ENCODE assay signal across 24 cellular contexts in genomic region chr1:172095831-172096230, GRCh38.
"Had no signal": no experiment of that assay in that cellular context is flagged by ENCODE, and none has a peak within 500 bp of the region (broad histone marks: within the 10 kb centered on the region; RNA-seq: fewer than 3 reads in every experiment).

No MANE protein-coding gene starts in this region.

- ATAC-seq: effector memory CD8-positive, alpha-beta T cell; esophagus mucosa; gastrocnemius medialis; heart right ventricle; left cardiac atrium; left lung; left ventricle myocardium superior; lower lobe of right lung; naive thymus-derived CD4-positive, alpha-beta T cell had no signal

- H3K4me3 ChIP-seq: colonic mucosa, esophagus squamous epithelium, gastrocnemius medialis, heart right ventricle, left lung, lower lobe of right lung had no signal

- H3K27ac ChIP-seq: colonic mucosa, epithelial cell of prostate, esophagus squamous epithelium, gastrocnemius medialis, heart right ventricle, left lung, lower lobe of right lung had no signal

- H3K4me1 ChIP-seq: colonic mucosa, esophagus squamous epithelium, gastrocnemius medialis, left lung, lower lobe of right lung had no signal

- FAIRE-seq: endometrium, islet of Langerhans, keratinocyte had no signal

- DNase-seq: colonic mucosa; cortex of kidney; effector CD8-positive, alpha-beta T cell; effector memory CD8-positive, alpha-beta T cell; endodermal cell; erythroblast; esophagus squamous epithelium; foreskin melanocyte; gastrocnemius medialis; glutamatergic neuron; head of caudate nucleus; heart right ventricle; hippocampal formation; left cardiac atrium; left lung; left ventricle myocardium superior; lower lobe of right lung; mesenchymal stem cell; naive thymus-derived CD4-positive, alpha-beta T cell had no signal

- H3K9me3 ChIP-seq: colonic mucosa, esophagus squamous epithelium, gastrocnemius medialis, heart right ventricle, left lung, lower lobe of right lung had no signal

- H3K36me3 ChIP-seq: colonic mucosa, esophagus squamous epithelium, gastrocnemius medialis, heart right ventricle, left lung, lower lobe of right lung had no signal

- H3K27me3 ChIP-seq: colonic mucosa, esophagus squamous epithelium, gastrocnemius medialis, heart right ventricle, left lung had no signal
